ENCODE assay signal across 19 cellular contexts in genomic region chr6:113662049-113662655, GRCh38.
"Had no signal": no experiment of that assay in that cellular context is flagged by ENCODE, and none has a peak within 500 bp of the region (broad histone marks: within the 10 kb centered on the region; RNA-seq: fewer than 3 reads in every experiment).

No MANE protein-coding gene starts in this region.

- H3K9me3 ChIP-seq: colonic mucosa, heart right ventricle, pancreas, suprapubic skin had no signal

- DNase-seq: activated CD4-positive, alpha-beta T cell treated with anti-CD3 and anti-CD28 coated beads for 36 hours; activated CD8-positive, alpha-beta T cell treated with anti-CD3 and anti-CD28 coated beads for 36 hours; activated naive CD4-positive, alpha-beta T cell treated with Interleukin-2 at 50 U/mL for 16 hours; activated naive CD8-positive, alpha-beta T cell treated with anti-CD3 and anti-CD28 coated beads, Interleukin-2, amount 50 U/mL, for 24 hours; colonic mucosa; effector CD8-positive, alpha-beta T cell; heart right ventricle; islet precursor cell; mesendoderm; pancreas; stimulated activated CD4-positive, alpha-beta T cell treated with anti-CD3 and anti-CD28 coated beads, Interleukin-12 subunit alpha, Interleukin-12 subunit beta, amount 100 ng/mL, for 4 hours; stimulated activated naive CD8-positive, alpha-beta T cell treated with anti-CD3 and anti-CD28 coated beads, Interleukin-15, Interleukin-2, amounts not matched to agents 100 U/mL and 50 U/mL, for 24 hours; T-helper 9 cell had no signal

- FAIRE-seq: frontal cortex, pancreas had no signal

- H3K27ac ChIP-seq: cardiac muscle cell, colonic mucosa, pancreas, suprapubic skin had no signal

- H3K27ac Mint-ChIP-seq: activated CD4-positive, alpha-beta T cell treated with anti-CD3 and anti-CD28 coated beads for 36 hours; activated CD8-positive, alpha-beta T cell treated with anti-CD3 and anti-CD28 coated beads for 36 hours; activated naive CD8-positive, alpha-beta T cell treated with anti-CD3 and anti-CD28 coated beads, Interleukin-2, amount 50 U/mL, for 24 hours; activated T-helper 1 cell treated with anti-CD3 and anti-CD28 coated beads, Interleukin-12 subunit alpha, Interleukin-12 subunit beta, Interleukin-2, Interleukin-4 antibody, amounts not matched to agents 30 ng/mL and 10 ng/mL and 1 ng/mL, durations not matched to agents 14 hours and 24 hours and 36 hours; type B pancreatic cell had no signal

- H3K27me3 Mint-ChIP-seq: activated CD4-positive, alpha-beta T cell treated with anti-CD3 and anti-CD28 coated beads for 36 hours; type B pancreatic cell had no signal

- H3K4me1 Mint-ChIP-seq: activated CD4-positive, alpha-beta T cell treated with anti-CD3 and anti-CD28 coated beads for 36 hours; activated naive CD8-positive, alpha-beta T cell treated with anti-CD3 and anti-CD28 coated beads, Interleukin-2, amount 50 U/mL, for 24 hours had no signal

- H3K9me3 Mint-ChIP-seq: activated CD8-positive, alpha-beta T cell treated with anti-CD3 and anti-CD28 coated beads for 36 hours; activated naive CD8-positive, alpha-beta T cell treated with anti-CD3 and anti-CD28 coated beads, Interleukin-2, amount 50 U/mL, for 24 hours; activated T-helper 1 cell treated with anti-CD3 and anti-CD28 coated beads, Interleukin-12 subunit alpha, Interleukin-12 subunit beta, Interleukin-2, Interleukin-4 antibody, amounts not matched to agents 30 ng/mL and 10 ng/mL and 1 ng/mL, durations not matched to agents 14 hours and 24 hours and 36 hours; type B pancreatic cell had no signal

- H3K4me3 ChIP-seq: cardiac muscle cell, colonic mucosa, heart right ventricle, pancreas, suprapubic skin had no signal

- H3K4me3 Mint-ChIP-seq: activated CD4-positive, alpha-beta T cell treated with anti-CD3 and anti-CD28 coated beads for 36 hours; activated CD8-positive, alpha-beta T cell treated with anti-CD3 and anti-CD28 coated beads for 36 hours; activated naive CD8-positive, alpha-beta T cell treated with anti-CD3 and anti-CD28 coated beads, Interleukin-2, amount 50 U/mL, for 24 hours; activated T-helper 1 cell treated with anti-CD3 and anti-CD28 coated beads, Interleukin-12 subunit alpha, Interleukin-12 subunit beta, Interleukin-2, Interleukin-4 antibody, amounts not matched to agents 30 ng/mL and 10 ng/mL and 1 ng/mL, durations not matched to agents 14 hours and 24 hours and 36 hours; type B pancreatic cell had no signal

- H3K4me1 ChIP-seq: colonic mucosa, suprapubic skin had no signal

- H3K27me3 ChIP-seq: colonic mucosa, heart right ventricle, pancreas, suprapubic skin had no signal

- ATAC-seq: activated CD4-positive, alpha-beta T cell treated with anti-CD3 and anti-CD28 coated beads for 36 hours; activated CD8-positive, alpha-beta T cell treated with anti-CD3 and anti-CD28 coated beads for 36 hours; activated naive CD8-positive, alpha-beta T cell treated with anti-CD3 and anti-CD28 coated beads, Interleukin-2, amount 50 U/mL, for 24 hours; heart right ventricle; left lobe of liver; stimulated activated naive CD8-positive, alpha-beta T cell treated with anti-CD3 and anti-CD28 coated beads, Interleukin-15, Interleukin-2, amounts not matched to agents 100 U/mL and 50 U/mL, for 24 hours had no signal

- H3K36me3 ChIP-seq: cardiac muscle cell, colonic mucosa, heart right ventricle, pancreas, suprapubic skin had no signal

- H3K36me3 Mint-ChIP-seq: type B pancreatic cell had no signal
